ENCODE assay signal across 1 cellular context in the genomic region with DNA sequence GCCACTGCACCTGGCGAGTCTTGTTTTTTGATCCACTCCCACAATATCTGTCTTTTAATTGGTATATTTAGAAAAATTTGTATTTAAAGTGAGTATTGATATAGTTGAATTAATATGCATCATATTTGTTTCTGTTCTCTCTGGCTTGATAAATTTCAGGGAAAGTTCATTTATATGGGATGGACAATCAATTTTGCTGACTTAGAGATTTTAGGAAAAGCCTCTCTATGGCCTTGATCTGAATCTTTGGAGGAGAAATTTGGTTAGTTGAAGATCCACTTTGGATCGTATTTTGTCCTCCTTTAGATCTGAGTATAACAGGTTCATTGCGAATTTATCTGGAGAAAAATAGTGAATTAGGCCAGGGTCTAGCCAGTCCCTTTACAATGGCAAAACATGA.
TF ChIP-seq lines count a peak whose summit lies in the region.

No MANE protein-coding gene starts in this region.

TF ChIP-seq in K562, 482 proteins besides CTCF, POLR2A, EP300 and RAD21 (continued from another document):
- TF ChIP-seq POLR2AphosphoS2 (IDR thresholded peaks at IDR 0.05; ENCODE audit: low read length) (no peak), ZEB2 (IDR thresholded peaks at IDR 0.05) (no peak), ESRRB (CRISPR knock-in tag; IDR thresholded peaks at IDR 0.05; ENCODE audit: borderline replicate concordance) (no peak), MAFF (IDR thresholded peaks at IDR 0.05; ENCODE audit: low read length) (peak; percentile 36), ZNF133 (CRISPR knock-in tag; IDR thresholded peaks at IDR 0.05) (no peak), RFX7 (CRISPR knock-in tag; IDR thresholded peaks at IDR 0.05) (no peak), PYGO2 (tag; IDR thresholded peaks at IDR 0.05) (no peak), MAFK (IDR thresholded peaks at IDR 0.05; ENCODE audit: low read length) (peak; percentile 29; the same call in 1 of the 2 replicates), TARDBP (IDR thresholded peaks at IDR 0.05) (no peak), ZNF785 (CRISPR knock-in tag; IDR thresholded peaks at IDR 0.05) (no peak), BRF1 (IDR thresholded peaks at IDR 0.05; ENCODE audit: borderline replicate concordance, extremely low read depth, insufficient read length) (no peak), BDP1 (IDR thresholded peaks at IDR 0.05; ENCODE audit: insufficient read depth, insufficient read length) (no peak)
